ENCODE assay signal across 2 cellular contexts in genomic region chr20:59032713-59033059, GRCh38.
A peak's percentile ranks its signal among the peaks of the same experiment; 100 is the strongest.
TF ChIP-seq lines count a peak whose summit lies in the region.

No MANE protein-coding gene starts in this region.

TF ChIP-seq in GM12878, 131 proteins besides CTCF, POLR2A, EP300 and RAD21 (continues in another document):
- no peak for TF ChIP-seq ZNF24 (IDR thresholded peaks at IDR 0.05)
- no peak for TF ChIP-seq RELA (IDR thresholded peaks at IDR 0.05; ENCODE audit: borderline replicate concordance, partially characterized antibody)
- TF ChIP-seq ETV6 (conservative IDR thresholded peaks at IDR 0.05 in 1 of 2, IDR thresholded peaks at IDR 0.05 in 1 of 2; ENCODE audit: borderline replicate concordance in 1 of 2, low read depth in 1 of 2), result peak in 1 of 2 experiments; percentile 72; a peak in 1 of 4 replicates
- TF ChIP-seq BHLHE40 (IDR thresholded peaks at IDR 0.05; ENCODE audit: borderline replicate concordance in 1 of 2, low read depth in 2 of 2, low read length in 1 of 2), result no peak
- peak in 1 of 2 experiments; percentile 15; a peak in 2 of 4 replicates for TF ChIP-seq IKZF2 (IDR thresholded peaks at IDR 0.05)
- no peak for TF ChIP-seq BMI1 (IDR thresholded peaks at IDR 0.05; ENCODE audit: borderline replicate concordance)
- no peak for TF ChIP-seq ZZZ3 (IDR thresholded peaks at IDR 0.05; ENCODE audit: control insufficient read depth, insufficient read length, low read depth)
- no peak for TF ChIP-seq NFXL1 (IDR thresholded peaks at IDR 0.05; ENCODE audit: borderline replicate concordance)
- TF ChIP-seq STAT1 (conservative IDR thresholded peaks at IDR 0.05), result no peak
- no peak for TF ChIP-seq PRDM15 (CRISPR knock-in tag; IDR thresholded peaks at IDR 0.05)
- TF ChIP-seq SREBF2 (IDR thresholded peaks at IDR 0.05; ENCODE audit: low read length), result no peak
- no peak for TF ChIP-seq CHD4 (IDR thresholded peaks at IDR 0.05)
- no peak for TF ChIP-seq SREBF1 (IDR thresholded peaks at IDR 0.05; ENCODE audit: low read length)
- TF ChIP-seq IRF5 (IDR thresholded peaks at IDR 0.05; ENCODE audit: borderline replicate concordance), result no peak
- TF ChIP-seq ZNF274 (IDR thresholded peaks at IDR 0.05; ENCODE audit: insufficient read depth, insufficient read length), result no peak
- no peak for TF ChIP-seq CREB1 (IDR thresholded peaks at IDR 0.05; ENCODE audit: low read depth)
- TF ChIP-seq SP1 (IDR thresholded peaks at IDR 0.05; ENCODE audit: low read depth, low read length), result no peak
- no peak for TF ChIP-seq RBBP5 (conservative IDR thresholded peaks at IDR 0.05)
- no peak for TF ChIP-seq BCL11A (IDR thresholded peaks at IDR 0.05; ENCODE audit: low read depth, low read length)
- 0 out of 2 replicates have a peak, but pooled peaks have one; percentile 62 for TF ChIP-seq NKRF (conservative IDR thresholded peaks at IDR 0.05)
- TF ChIP-seq MEF2A (IDR thresholded peaks at IDR 0.05; ENCODE audit: insufficient read depth, low read depth, low read length), result no peak
- TF ChIP-seq TAF1 (IDR thresholded peaks at IDR 0.05; ENCODE audit: borderline replicate concordance, low read depth, low read length), result no peak
- 0 out of 2 replicates have a peak, but pooled peaks have one; percentile 10 for TF ChIP-seq EED (IDR thresholded peaks at IDR 0.05; ENCODE audit: low read depth)
- no peak for TF ChIP-seq SMAD1 (IDR thresholded peaks at IDR 0.05; ENCODE audit: low read depth, partially characterized antibody)
- TF ChIP-seq PBX3 (IDR thresholded peaks at IDR 0.05; ENCODE audit: insufficient replicate concordance, low read depth, low read length), result no peak
- TF ChIP-seq NR2C2 (IDR thresholded peaks at IDR 0.05; ENCODE audit: borderline replicate concordance, control insufficient read depth, insufficient read length, low read depth), result no peak
- no peak for TF ChIP-seq NR2F1 (conservative IDR thresholded peaks at IDR 0.05)
- TF ChIP-seq CREM (IDR thresholded peaks at IDR 0.05; ENCODE audit: low read depth), result no peak

TF ChIP-seq in liver, 16 proteins besides CTCF, POLR2A, EP300 and RAD21:
- TF ChIP-seq EGR1 (IDR thresholded peaks at IDR 0.05; ENCODE audit: low read depth in 2 of 2) (no peak), TAF1 (conservative IDR thresholded peaks at IDR 0.05) (peak; percentile 30)
